1 cellular context compared by ENCODE assay signal in the genomic region with DNA sequence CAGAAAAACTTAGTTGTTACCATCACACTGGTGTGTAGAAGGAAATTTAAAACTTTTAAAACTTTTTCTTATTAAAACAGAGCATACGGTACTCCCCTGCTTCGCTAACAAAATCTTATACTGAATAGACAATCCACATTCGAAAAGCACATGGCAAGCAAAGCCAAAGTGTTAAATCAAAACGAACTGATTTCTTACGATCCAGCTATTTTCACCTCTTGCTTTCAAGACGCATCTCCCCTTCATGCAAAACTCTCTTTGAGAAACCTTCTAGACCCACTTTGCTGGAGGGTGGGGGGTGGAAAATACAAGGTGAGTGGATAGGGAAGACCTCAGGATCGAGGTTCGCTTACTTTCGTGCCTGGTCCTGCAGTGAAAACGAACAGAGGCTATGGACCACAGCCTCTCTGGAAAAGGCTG.
TF ChIP-seq lines count a peak whose summit lies in the region.

No MANE protein-coding gene starts in this region.

TF ChIP-seq in SK-N-SH treated with all-trans-retinoic acid at 6 μM for 48 hours, 23 proteins besides CTCF, POLR2A, EP300 and RAD21 (continued from another document):
- TF ChIP-seq, protein P1, sequence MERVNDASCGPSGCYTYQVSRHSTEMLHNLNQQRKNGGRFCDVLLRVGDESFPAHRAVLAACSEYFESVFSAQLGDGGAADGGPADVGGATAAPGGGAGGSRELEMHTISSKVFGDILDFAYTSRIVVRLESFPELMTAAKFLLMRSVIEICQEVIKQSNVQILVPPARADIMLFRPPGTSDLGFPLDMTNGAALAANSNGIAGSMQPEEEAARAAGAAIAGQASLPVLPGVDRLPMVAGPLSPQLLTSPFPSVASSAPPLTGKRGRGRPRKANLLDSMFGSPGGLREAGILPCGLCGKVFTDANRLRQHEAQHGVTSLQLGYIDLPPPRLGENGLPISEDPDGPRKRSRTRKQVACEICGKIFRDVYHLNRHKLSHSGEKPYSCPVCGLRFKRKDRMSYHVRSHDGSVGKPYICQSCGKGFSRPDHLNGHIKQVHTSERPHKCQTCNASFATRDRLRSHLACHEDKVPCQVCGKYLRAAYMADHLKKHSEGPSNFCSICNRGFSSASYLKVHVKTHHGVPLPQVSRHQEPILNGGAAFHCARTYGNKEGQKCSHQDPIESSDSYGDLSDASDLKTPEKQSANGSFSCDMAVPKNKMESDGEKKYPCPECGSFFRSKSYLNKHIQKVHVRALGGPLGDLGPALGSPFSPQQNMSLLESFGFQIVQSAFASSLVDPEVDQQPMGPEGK (CRISPR knock-in tag; IDR thresholded peaks at IDR 0.05; ENCODE audit: borderline replicate concordance), result no peak
